In genomic region chr15:98753726-98754125, GRCh38 we compare ENCODE assay signal across 13 cellular contexts.
A peak's percentile ranks its signal among the peaks of the same experiment; 100 is the strongest.
DNase-seq lines count a peak whose midpoint lies in the region; ATAC-seq, FAIRE-seq and TF ChIP-seq lines count a peak whose summit lies in the region.
"Had no signal": no experiment of that assay in that cellular context is flagged by ENCODE, and none has a peak within 500 bp of the region (broad histone marks: within the 10 kb centered on the region; RNA-seq: fewer than 3 reads in every experiment).

No MANE protein-coding gene starts in this region.

- no peak for TF ChIP-seq POLR2A in spleen (IDR thresholded peaks at IDR 0.05)

- H3K4me1 ChIP-seq in HEK293 (ENCODE audit: control insufficient read depth, insufficient read depth, low read length) = peaks cover 24% of the 10 kb centered on the region
- H3K4me1 ChIP-seq in kidney (ENCODE audit: control insufficient read depth in 1 of 2, insufficient read depth in 1 of 2, low read depth in 1 of 2, low read length in 2 of 2) = peaks cover 0 to 8% of the 10 kb centered on the region in 2 donors
- H3K4me1 ChIP-seq in spleen = peaks cover 0 to 29% (median 8%) of the 10 kb centered on the region in 6 donors

- H3K27ac ChIP-seq in HEK293 (ENCODE audit: extremely low read depth, low read depth, low read length) (no peak overlapping the region), kidney (ENCODE audit: low read depth in 2 of 2, low read length in 2 of 2) (peak overlapping the region in 1 of 2 donors; percentile 5), spleen (peak overlapping the region in 3 of 8 donors; percentile 33 to 43 (median 40))

- FAIRE-seq in bronchial epithelial cell (lab: Jason Lieb, UNC) (no peak), kidney (lab: Jason Lieb, UNC) (no peak)
- FAIRE-seq: GM18507 had no signal

- CTCF ChIA-PET in HEK293 (lab: Yijun Ruan, JAX) = interaction anchor here (0.6 to 1.8 kb wide), 8 partner anchors 8 to 460 kb away, joined by 3 to 10 read pairs (median 4); no protein-coding TSS in a partner anchor

- no peak for DNase-seq in bronchial epithelial cell (ENCODE audit: low read depth)
- no peak for DNase-seq in kidney
- no peak for DNase-seq in spleen
- no peak for DNase-seq in NCI-H1092 treated with DMSO at 0.1 percent for 48 hours (lab: John Stamatoyannopoulos, UW)
- no peak for DNase-seq in NCI-H345 (lab: John Stamatoyannopoulos, UW)
- no peak for DNase-seq in HPDE6-E6E7 (ENCODE audit: extremely low spot score)
- DNase-seq: activated T-cell treated with anti-CD3 and anti-CD28 coated beads, Interleukin-2, amount 50 U/mL, for 48 hours; stimulated activated CD4-positive, alpha-beta T cell treated with anti-CD3 and anti-CD28 coated beads, Interleukin-12 subunit alpha, Interleukin-12 subunit beta, amount 100 ng/mL, for 4 hours had no signal

- POLR2A ChIA-PET in HEK293 (lab: Yijun Ruan, JAX) = interaction anchor here (0.5 to 0.7 kb wide), 4 partner anchors 26 to 318 kb away, joined by 3 to 5 read pairs (median 4); no protein-coding TSS in a partner anchor

- intact Hi-C loops in kidney (cut with DNase I) (no loop called here), spleen (cut with DNase I; ENCODE audit: low total_unique reads) (no loop called here)

- 42 to 64% (median 59%) methylated on average over 1 of the region's 1 CpG for WGBS in spleen, 5 donors

- no peaks in the 10 kb centered on the region for H3K9me3 ChIP-seq in HEK293 (ENCODE audit: control insufficient read depth, insufficient read depth, low read depth, low read length)
- H3K9me3 ChIP-seq in kidney (ENCODE audit: control insufficient read depth in 1 of 2, low read length in 2 of 2) = no peaks in the 10 kb centered on the region
- no peaks in the 10 kb centered on the region for H3K9me3 ChIP-seq in spleen

- H3K4me3 ChIP-seq in HEK293 (ENCODE audit: low read depth, low read length) (no peak overlapping the region), bronchial epithelial cell (ENCODE audit: low read depth, low read length) (peak overlapping the region; percentile 24), kidney (ENCODE audit: low read length in 2 of 2) (peak overlapping the region; percentile 58 to 71), spleen (peak overlapping the region in 5 of 8 donors; percentile 4 to 38 (median 27))
- H3K4me3 ChIP-seq: lung had no signal

- H3K36me3 ChIP-seq in HEK293 (ENCODE audit: control insufficient read depth in 2 of 2, insufficient read depth in 1 of 2, low read length in 2 of 2) (no peaks in the 10 kb centered on the region), bronchial epithelial cell (ENCODE audit: control insufficient read depth, insufficient read depth, low read length) (no peaks in the 10 kb centered on the region), kidney (ENCODE audit: control insufficient read depth in 1 of 2, insufficient read depth in 2 of 2, low read length in 2 of 2) (no peaks in the 10 kb centered on the region), spleen (no peaks in the 10 kb centered on the region)

- H3K27me3 ChIP-seq in bronchial epithelial cell (ENCODE audit: control insufficient read depth, insufficient read depth, low read length) (no peaks in the 10 kb centered on the region), spleen (replicated peaks in 1 of 7) (no peaks in the 10 kb centered on the region)

- peak overlapping the region; percentile 21 to 62 for H3K9ac ChIP-seq in kidney (ENCODE audit: low read length in 2 of 2)

- no peak for ATAC-seq in GM21526 (IDR thresholded peaks at IDR 0.05; ENCODE audit: low FRiP score, unreplicated experiment)
- ATAC-seq: stimulated activated effector memory CD8-positive, alpha-beta T cell treated with anti-CD3 and anti-CD28 coated beads, Interleukin-12 subunit alpha, Interleukin-12 subunit beta, amount 100 ng/mL, for 72 hours had no signal

- no peak for TF ChIP-seq CTCF in HEK293 (tag by site-specific recombination; IDR thresholded peaks at IDR 0.05)
- TF ChIP-seq CTCF in bronchial epithelial cell (IDR thresholded peaks at IDR 0.05; ENCODE audit: insufficient read depth, low read length, severe bottlenecking) = no peak
- no peak for TF ChIP-seq CTCF in kidney (IDR thresholded peaks at IDR 0.05; ENCODE audit: borderline replicate concordance, extremely low read depth, insufficient read depth)
- TF ChIP-seq CTCF in spleen (IDR thresholded peaks at IDR 0.05 in 8 of 11, conservative IDR thresholded peaks at IDR 0.05 in 3 of 11) = no peak

TF ChIP-seq in HEK293, 187 proteins besides CTCF, POLR2A, EP300 and RAD21:
- TF ChIP-seq PRDM1 (tag by site-specific recombination; IDR thresholded peaks at IDR 0.05) (peak; percentile 77), ZBTB44 (tag by site-specific recombination; IDR thresholded peaks at IDR 0.05) (no peak), PRDM10 (tag by site-specific recombination; IDR thresholded peaks at IDR 0.05) (0 out of 2 replicates have a peak, but pooled peaks have one; percentile 18), ZNF514 (tag by site-specific recombination; IDR thresholded peaks at IDR 0.05) (no peak)
